1 cellular context compared by ENCODE assay signal in the genomic region with DNA sequence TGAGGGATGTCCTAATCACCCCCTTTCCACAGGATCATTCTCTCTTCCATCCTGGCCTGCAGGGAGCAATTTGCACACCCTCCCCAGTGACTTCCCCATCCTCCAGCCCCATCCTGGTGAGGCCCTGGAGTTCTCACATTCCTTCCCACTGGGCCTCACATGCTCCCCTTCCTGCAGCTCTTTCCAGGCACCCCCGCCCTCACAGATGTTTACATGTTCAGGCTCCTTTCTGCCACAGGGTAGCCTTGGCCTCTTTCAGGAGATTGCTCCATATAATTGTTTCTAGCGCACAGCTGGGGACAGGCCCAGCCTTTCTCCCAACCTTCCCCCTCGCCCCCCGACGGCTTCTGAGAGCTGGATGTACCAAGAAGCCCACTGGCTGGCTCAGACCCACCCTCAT.
TF ChIP-seq lines count a peak whose summit lies in the region.

No MANE protein-coding gene starts in this region.

TF ChIP-seq in HepG2, 621 proteins besides CTCF, POLR2A, EP300 and RAD21 (continued from another document):
- no peak for TF ChIP-seq KDM6A (CRISPR knock-in tag; IDR thresholded peaks at IDR 0.05; ENCODE audit: low read depth)
- no peak for TF ChIP-seq PPARG (CRISPR knock-in tag; conservative IDR thresholded peaks at IDR 0.05)
- TF ChIP-seq, protein P1, sequence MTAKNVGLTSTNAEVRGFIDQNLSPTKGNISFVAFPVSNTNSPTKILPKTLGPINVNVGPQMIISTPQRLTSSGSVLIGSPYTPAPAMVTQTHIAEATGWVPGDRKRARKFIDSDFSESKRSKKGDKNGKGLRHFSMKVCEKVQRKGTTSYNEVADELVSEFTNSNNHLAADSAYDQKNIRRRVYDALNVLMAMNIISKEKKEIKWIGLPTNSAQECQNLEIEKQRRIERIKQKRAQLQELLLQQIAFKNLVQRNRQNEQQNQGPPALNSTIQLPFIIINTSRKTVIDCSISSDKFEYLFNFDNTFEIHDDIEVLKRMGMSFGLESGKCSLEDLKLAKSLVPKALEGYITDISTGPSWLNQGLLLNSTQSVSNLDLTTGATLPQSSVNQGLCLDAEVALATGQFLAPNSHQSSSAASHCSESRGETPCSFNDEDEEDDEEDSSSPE (CRISPR knock-in tag; IDR thresholded peaks at IDR 0.05): no peak
- TF ChIP-seq SP2 (CRISPR knock-in tag; IDR thresholded peaks at IDR 0.05): no peak
- TF ChIP-seq, protein P2, sequence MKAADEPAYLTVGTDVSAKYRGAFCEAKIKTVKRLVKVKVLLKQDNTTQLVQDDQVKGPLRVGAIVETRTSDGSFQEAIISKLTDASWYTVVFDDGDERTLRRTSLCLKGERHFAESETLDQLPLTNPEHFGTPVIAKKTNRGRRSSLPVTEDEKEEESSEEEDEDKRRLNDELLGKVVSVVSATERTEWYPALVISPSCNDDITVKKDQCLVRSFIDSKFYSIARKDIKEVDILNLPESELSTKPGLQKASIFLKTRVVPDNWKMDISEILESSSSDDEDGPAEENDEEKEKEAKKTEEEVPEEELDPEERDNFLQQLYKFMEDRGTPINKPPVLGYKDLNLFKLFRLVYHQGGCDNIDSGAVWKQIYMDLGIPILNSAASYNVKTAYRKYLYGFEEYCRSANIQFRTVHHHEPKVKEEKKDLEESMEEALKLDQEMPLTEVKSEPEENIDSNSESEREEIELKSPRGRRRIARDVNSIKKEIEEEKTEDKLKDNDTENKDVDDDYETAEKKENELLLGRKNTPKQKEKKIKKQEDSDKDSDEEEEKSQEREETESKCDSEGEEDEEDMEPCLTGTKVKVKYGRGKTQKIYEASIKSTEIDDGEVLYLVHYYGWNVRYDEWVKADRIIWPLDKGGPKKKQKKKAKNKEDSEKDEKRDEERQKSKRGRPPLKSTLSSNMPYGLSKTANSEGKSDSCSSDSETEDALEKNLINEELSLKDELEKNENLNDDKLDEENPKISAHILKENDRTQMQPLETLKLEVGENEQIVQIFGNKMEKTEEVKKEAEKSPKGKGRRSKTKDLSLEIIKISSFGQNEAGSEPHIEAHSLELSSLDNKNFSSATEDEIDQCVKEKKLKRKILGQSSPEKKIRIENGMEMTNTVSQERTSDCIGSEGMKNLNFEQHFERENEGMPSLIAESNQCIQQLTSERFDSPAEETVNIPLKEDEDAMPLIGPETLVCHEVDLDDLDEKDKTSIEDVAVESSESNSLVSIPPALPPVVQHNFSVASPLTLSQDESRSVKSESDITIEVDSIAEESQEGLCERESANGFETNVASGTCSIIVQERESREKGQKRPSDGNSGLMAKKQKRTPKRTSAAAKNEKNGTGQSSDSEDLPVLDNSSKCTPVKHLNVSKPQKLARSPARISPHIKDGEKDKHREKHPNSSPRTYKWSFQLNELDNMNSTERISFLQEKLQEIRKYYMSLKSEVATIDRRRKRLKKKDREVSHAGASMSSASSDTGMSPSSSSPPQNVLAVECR (CRISPR knock-in tag; IDR thresholded peaks at IDR 0.05; ENCODE audit: borderline replicate concordance): no peak
- TF ChIP-seq, protein P3, sequence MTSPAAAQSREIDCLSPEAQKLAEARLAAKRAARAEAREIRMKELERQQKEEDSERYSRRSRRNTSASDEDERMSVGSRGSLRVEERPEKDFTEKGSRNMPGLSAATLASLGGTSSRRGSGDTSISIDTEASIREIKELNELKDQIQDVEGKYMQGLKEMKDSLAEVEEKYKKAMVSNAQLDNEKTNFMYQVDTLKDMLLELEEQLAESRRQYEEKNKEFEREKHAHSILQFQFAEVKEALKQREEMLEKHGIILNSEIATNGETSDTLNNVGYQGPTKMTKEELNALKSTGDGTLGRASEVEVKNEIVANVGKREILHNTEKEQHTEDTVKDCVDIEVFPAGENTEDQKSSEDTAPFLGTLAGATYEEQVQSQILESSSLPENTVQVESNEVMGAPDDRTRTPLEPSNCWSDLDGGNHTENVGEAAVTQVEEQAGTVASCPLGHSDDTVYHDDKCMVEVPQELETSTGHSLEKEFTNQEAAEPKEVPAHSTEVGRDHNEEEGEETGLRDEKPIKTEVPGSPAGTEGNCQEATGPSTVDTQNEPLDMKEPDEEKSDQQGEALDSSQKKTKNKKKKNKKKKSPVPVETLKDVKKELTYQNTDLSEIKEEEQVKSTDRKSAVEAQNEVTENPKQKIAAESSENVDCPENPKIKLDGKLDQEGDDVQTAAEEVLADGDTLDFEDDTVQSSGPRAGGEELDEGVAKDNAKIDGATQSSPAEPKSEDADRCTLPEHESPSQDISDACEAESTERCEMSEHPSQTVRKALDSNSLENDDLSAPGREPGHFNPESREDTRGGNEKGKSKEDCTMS (CRISPR knock-in tag; conservative IDR thresholded peaks at IDR 0.05): no peak
- TF ChIP-seq KLF16 (CRISPR knock-in tag; IDR thresholded peaks at IDR 0.05): no peak
- no peak for TF ChIP-seq CBFB (CRISPR knock-in tag; IDR thresholded peaks at IDR 0.05)
- no peak for TF ChIP-seq SMAD1 (CRISPR knock-in tag; IDR thresholded peaks at IDR 0.05; ENCODE audit: borderline replicate concordance, low read depth)
- TF ChIP-seq MTA3 (CRISPR knock-in tag; IDR thresholded peaks at IDR 0.05): no peak
- TF ChIP-seq, protein P4, sequence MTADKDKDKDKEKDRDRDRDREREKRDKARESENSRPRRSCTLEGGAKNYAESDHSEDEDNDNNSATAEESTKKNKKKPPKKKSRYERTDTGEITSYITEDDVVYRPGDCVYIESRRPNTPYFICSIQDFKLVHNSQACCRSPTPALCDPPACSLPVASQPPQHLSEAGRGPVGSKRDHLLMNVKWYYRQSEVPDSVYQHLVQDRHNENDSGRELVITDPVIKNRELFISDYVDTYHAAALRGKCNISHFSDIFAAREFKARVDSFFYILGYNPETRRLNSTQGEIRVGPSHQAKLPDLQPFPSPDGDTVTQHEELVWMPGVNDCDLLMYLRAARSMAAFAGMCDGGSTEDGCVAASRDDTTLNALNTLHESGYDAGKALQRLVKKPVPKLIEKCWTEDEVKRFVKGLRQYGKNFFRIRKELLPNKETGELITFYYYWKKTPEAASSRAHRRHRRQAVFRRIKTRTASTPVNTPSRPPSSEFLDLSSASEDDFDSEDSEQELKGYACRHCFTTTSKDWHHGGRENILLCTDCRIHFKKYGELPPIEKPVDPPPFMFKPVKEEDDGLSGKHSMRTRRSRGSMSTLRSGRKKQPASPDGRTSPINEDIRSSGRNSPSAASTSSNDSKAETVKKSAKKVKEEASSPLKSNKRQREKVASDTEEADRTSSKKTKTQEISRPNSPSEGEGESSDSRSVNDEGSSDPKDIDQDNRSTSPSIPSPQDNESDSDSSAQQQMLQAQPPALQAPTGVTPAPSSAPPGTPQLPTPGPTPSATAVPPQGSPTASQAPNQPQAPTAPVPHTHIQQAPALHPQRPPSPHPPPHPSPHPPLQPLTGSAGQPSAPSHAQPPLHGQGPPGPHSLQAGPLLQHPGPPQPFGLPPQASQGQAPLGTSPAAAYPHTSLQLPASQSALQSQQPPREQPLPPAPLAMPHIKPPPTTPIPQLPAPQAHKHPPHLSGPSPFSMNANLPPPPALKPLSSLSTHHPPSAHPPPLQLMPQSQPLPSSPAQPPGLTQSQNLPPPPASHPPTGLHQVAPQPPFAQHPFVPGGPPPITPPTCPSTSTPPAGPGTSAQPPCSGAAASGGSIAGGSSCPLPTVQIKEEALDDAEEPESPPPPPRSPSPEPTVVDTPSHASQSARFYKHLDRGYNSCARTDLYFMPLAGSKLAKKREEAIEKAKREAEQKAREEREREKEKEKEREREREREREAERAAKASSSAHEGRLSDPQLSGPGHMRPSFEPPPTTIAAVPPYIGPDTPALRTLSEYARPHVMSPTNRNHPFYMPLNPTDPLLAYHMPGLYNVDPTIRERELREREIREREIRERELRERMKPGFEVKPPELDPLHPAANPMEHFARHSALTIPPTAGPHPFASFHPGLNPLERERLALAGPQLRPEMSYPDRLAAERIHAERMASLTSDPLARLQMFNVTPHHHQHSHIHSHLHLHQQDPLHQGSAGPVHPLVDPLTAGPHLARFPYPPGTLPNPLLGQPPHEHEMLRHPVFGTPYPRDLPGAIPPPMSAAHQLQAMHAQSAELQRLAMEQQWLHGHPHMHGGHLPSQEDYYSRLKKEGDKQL (CRISPR knock-in tag; IDR thresholded peaks at IDR 0.05; ENCODE audit: low read depth): no peak
TF ChIP-seq in HepG2: peak in this region for 0.
